ENCODE assay signal across 11 cellular contexts in genomic region chr17:28033972-28034714, GRCh38. TPM values are rescaled to one million over a fixed set of nuclear protein-coding genes. Genes with fewer than 3 reads are reported as not detected.
DNase-seq lines count a peak whose midpoint lies in the region; ATAC-seq lines count a peak whose summit lies in the region.
"Had no signal": no experiment of that assay in that cellular context is flagged by ENCODE, and none has a peak within 500 bp of the region (broad histone marks: within the 10 kb centered on the region; RNA-seq: fewer than 3 reads in every experiment).

No MANE protein-coding gene starts in this region.

- DNase-seq in GM03348 (ENCODE audit: low spot score) (peak; percentile 73), RKO (ENCODE audit: low spot score) (peak; percentile 91), epithelial cell of prostate (ENCODE audit: low read depth, low spot score) (peak; percentile 27), occipital lobe (lab: John Stamatoyannopoulos, UW) (peak; percentile 46), NOMO-1 treated with dmso at 0.1 percent for 144 hours (lab: John Stamatoyannopoulos, UW; ENCODE audit: unreplicated experiment) (no peak), RPMI8226 (no peak)
- no peak for DNase-seq in central memory CD4-positive, alpha-beta T cell
- DNase-seq: stimulated activated naive B cell treated with anti-CD40 and anti-IgM and Interleukin-4, amounts not matched to agents 10 μg/mL and 1 μg/mL and 100 μg/mL, for 72 hours had no signal

- no peak for ATAC-seq in HG03439 (IDR thresholded peaks at IDR 0.05; ENCODE audit: unreplicated experiment)
- ATAC-seq: activated naive CD4-positive, alpha-beta T cell treated with anti-CD3 and anti-CD28 coated beads, Interleukin-2, amount 50 U/mL, for 72 hours; sciatic nerve; stimulated activated naive B cell treated with anti-CD40 and anti-IgM and Interleukin-4, amounts not matched to agents 10 μg/mL and 1 μg/mL and 100 μg/mL, for 72 hours had no signal

- peak overlapping the region; percentile 89 for H3K27ac ChIP-seq in epithelial cell of prostate

RNA-seq across cellular contexts. Expression of gene NLK, which starts 8.3 kb away (rescaled TPM):
- total RNA-seq in occipital lobe, result 54.3 TPM

Comparison
In these comparisons a context has a peak if more than half of its experiments do, and no peak if none do; other contexts are left out.
1. DNase-seq: peak in GM03348 (single experiment), RKO (single experiment), epithelial cell of prostate (single experiment) and occipital lobe (single experiment); none in NOMO-1 treated with dmso at 0.1 percent for 144 hours (single experiment), central memory CD4-positive, alpha-beta T cell (single experiment) and RPMI8226 (single experiment).